ENCODE assay signal across 1 cellular context in genomic region chr14:73239463-73240241, GRCh38.
TF ChIP-seq lines count a peak whose summit lies in the region.

No MANE protein-coding gene starts in this region.

TF ChIP-seq in HepG2, 621 proteins besides CTCF, POLR2A, EP300 and RAD21 (continued from another document):
- TF ChIP-seq BRF2 (CRISPR knock-in tag; IDR thresholded peaks at IDR 0.05) (no peak), ZNF547 (CRISPR knock-in tag; IDR thresholded peaks at IDR 0.05) (no peak), ZBTB8A (CRISPR knock-in tag; IDR thresholded peaks at IDR 0.05; ENCODE audit: borderline replicate concordance, low read depth) (no peak), ZNF841 (CRISPR knock-in tag; IDR thresholded peaks at IDR 0.05; ENCODE audit: borderline replicate concordance) (no peak), ZNF232 (CRISPR knock-in tag; IDR thresholded peaks at IDR 0.05; ENCODE audit: borderline replicate concordance) (no peak), ARID2 (CRISPR knock-in tag; IDR thresholded peaks at IDR 0.05; ENCODE audit: borderline replicate concordance) (no peak), NR0B2 (CRISPR knock-in tag; IDR thresholded peaks at IDR 0.05) (no peak), NR2F2 (IDR thresholded peaks at IDR 0.05; ENCODE audit: borderline replicate concordance, low read depth) (no peak), NBN (conservative IDR thresholded peaks at IDR 0.05) (no peak), NFRKB (IDR thresholded peaks at IDR 0.05) (no peak), SP4 (CRISPR knock-in tag; IDR thresholded peaks at IDR 0.05) (no peak), GPBP1L1 (CRISPR knock-in tag; IDR thresholded peaks at IDR 0.05) (no peak), KDM4B (CRISPR knock-in tag; IDR thresholded peaks at IDR 0.05) (no peak), TEAD3 (CRISPR knock-in tag; optimal IDR thresholded peaks at IDR 0.05; ENCODE audit: borderline replicate concordance) (no peak)
